ENCODE assay signal across 10 cellular contexts in the genomic region with DNA sequence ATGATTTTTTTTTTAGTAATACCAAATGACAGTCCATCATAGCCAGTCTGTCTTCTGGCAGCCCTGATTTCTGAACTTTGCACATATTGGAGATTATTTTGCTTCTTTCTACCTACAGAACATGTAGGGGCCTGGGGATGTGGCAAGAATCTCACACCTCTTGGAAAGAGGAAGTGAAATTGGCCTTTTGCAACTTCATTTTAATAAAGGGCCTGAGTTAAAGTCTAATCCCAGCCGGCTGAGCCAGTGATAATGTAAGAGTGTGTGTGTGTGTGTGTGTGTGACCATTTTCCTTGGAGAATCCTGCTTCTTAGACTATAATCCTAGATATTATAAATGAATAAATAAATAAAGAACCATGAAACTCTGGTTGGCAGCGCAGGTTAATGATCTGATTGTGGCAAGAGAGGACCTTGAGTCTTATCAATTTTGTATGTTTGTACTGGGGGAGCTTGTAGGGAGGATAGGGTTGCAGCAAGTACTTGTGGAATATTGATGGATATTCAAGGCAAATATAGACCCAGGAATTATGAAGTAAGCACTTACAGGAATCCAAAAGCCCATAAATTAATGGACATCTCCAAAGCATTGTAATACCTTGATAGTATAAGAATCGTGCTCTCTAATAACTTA.
A peak's percentile ranks its signal among the peaks of the same experiment; 100 is the strongest.
DNase-seq lines count a peak whose midpoint lies in the region; ATAC-seq lines count a peak whose summit lies in the region.
"Had no signal": no experiment of that assay in that cellular context is flagged by ENCODE, and none has a peak within 500 bp of the region (broad histone marks: within the 10 kb centered on the region; RNA-seq: fewer than 3 reads in every experiment).

No MANE protein-coding gene starts in this region.

- intact Hi-C loops in activated naive CD4-positive, alpha-beta T cell treated with anti-CD3 and anti-CD28 coated beads for 36 hours (cut with micrococcal nuclease), result no loop called here

- H3K27me3 Mint-ChIP-seq in activated naive CD4-positive, alpha-beta T cell treated with anti-CD3 and anti-CD28 coated beads for 36 hours (ENCODE audit: low read depth), result no peaks in the 10 kb centered on the region
- H3K27me3 Mint-ChIP-seq in stimulated activated memory B cell treated with anti-CD40 and anti-IgM and Interleukin-4, amounts not matched to agents 10 μg/mL and 1 μg/mL and 100 μg/mL, for 72 hours, result no peaks in the 10 kb centered on the region

- H3K4me1 Mint-ChIP-seq in activated naive CD4-positive, alpha-beta T cell treated with anti-CD3 and anti-CD28 coated beads for 36 hours (ENCODE audit: low read depth), result peaks cover 53% of the 10 kb centered on the region
- peaks cover 65% of the 10 kb centered on the region for H3K4me1 Mint-ChIP-seq in stimulated activated memory B cell treated with anti-CD40 and anti-IgM and Interleukin-4, amounts not matched to agents 10 μg/mL and 1 μg/mL and 100 μg/mL, for 72 hours

- peak overlapping the region; percentile 42 for H3K27ac Mint-ChIP-seq in activated naive CD4-positive, alpha-beta T cell treated with anti-CD3 and anti-CD28 coated beads for 36 hours
- peak overlapping the region; percentile 70 for H3K27ac Mint-ChIP-seq in stimulated activated memory B cell treated with anti-CD40 and anti-IgM and Interleukin-4, amounts not matched to agents 10 μg/mL and 1 μg/mL and 100 μg/mL, for 72 hours
- H3K27ac Mint-ChIP-seq: activated naive CD4-positive, alpha-beta T cell treated with anti-CD3 and anti-CD28 coated beads, Interleukin-2, amount 50 U/mL, for 72 hours had no signal

- ATAC-seq in HG02884 (IDR thresholded peaks at IDR 0.05; ENCODE audit: unreplicated experiment), result peak; percentile 75
- ATAC-seq in stimulated activated memory B cell treated with anti-CD40 and anti-IgM and Interleukin-4, amounts not matched to agents 10 μg/mL and 1 μg/mL and 100 μg/mL, for 72 hours, result peak; percentile 92
- ATAC-seq: activated naive CD4-positive, alpha-beta T cell treated with anti-CD3 and anti-CD28 coated beads, Interleukin-2, amount 50 U/mL, for 72 hours had no signal

- peaks cover 30% of the 10 kb centered on the region for H3K9me3 Mint-ChIP-seq in activated naive CD4-positive, alpha-beta T cell treated with anti-CD3 and anti-CD28 coated beads for 36 hours
- H3K9me3 Mint-ChIP-seq in stimulated activated memory B cell treated with anti-CD40 and anti-IgM and Interleukin-4, amounts not matched to agents 10 μg/mL and 1 μg/mL and 100 μg/mL, for 72 hours, result peaks cover 7% of the 10 kb centered on the region
- H3K9me3 Mint-ChIP-seq: H9 had no signal

- H3K4me3 Mint-ChIP-seq in activated naive CD4-positive, alpha-beta T cell treated with anti-CD3 and anti-CD28 coated beads for 36 hours, result no peak overlapping the region
- H3K4me3 Mint-ChIP-seq in stimulated activated memory B cell treated with anti-CD40 and anti-IgM and Interleukin-4, amounts not matched to agents 10 μg/mL and 1 μg/mL and 100 μg/mL, for 72 hours, result peak overlapping the region; percentile 1
- H3K4me3 Mint-ChIP-seq: H9 had no signal

- H3K36me3 Mint-ChIP-seq in activated naive CD4-positive, alpha-beta T cell treated with anti-CD3 and anti-CD28 coated beads for 36 hours (ENCODE audit: low read depth), result peaks cover 18% of the 10 kb centered on the region
- H3K36me3 Mint-ChIP-seq in stimulated activated memory B cell treated with anti-CD40 and anti-IgM and Interleukin-4, amounts not matched to agents 10 μg/mL and 1 μg/mL and 100 μg/mL, for 72 hours, result peaks cover 9% of the 10 kb centered on the region

- DNase-seq in activated naive CD4-positive, alpha-beta T cell treated with anti-CD3 and anti-CD28 coated beads for 36 hours, result no peak
- DNase-seq in activated naive CD4-positive, alpha-beta T cell treated with anti-CD3 and anti-CD28 coated beads, Interleukin-2, amount 50 U/mL, for 16 hours, result no peak
- peak; percentile 54 for DNase-seq in MV-4-11 (lab: John Stamatoyannopoulos, UW)
- DNase-seq in C1 segment of cervical spinal cord (lab: John Stamatoyannopoulos, UW), result no peak
- DNase-seq in NCI-H345 (lab: John Stamatoyannopoulos, UW), result no peak
- no peak for DNase-seq in RKO (ENCODE audit: low spot score)
- DNase-seq: H9 had no signal

- CTCF ChIA-PET in activated naive CD4-positive, alpha-beta T cell treated with anti-CD3 and anti-CD28 coated beads for 36 hours (lab: Charles Lee), result interaction anchor here (0.6 to 1.3 kb wide), 4 partner anchors 31 to 372 kb away, joined by 3 to 6 read pairs (median 3); no protein-coding TSS in a partner anchor
